ENCODE assay signal across 9 cellular contexts in the genomic region with DNA sequence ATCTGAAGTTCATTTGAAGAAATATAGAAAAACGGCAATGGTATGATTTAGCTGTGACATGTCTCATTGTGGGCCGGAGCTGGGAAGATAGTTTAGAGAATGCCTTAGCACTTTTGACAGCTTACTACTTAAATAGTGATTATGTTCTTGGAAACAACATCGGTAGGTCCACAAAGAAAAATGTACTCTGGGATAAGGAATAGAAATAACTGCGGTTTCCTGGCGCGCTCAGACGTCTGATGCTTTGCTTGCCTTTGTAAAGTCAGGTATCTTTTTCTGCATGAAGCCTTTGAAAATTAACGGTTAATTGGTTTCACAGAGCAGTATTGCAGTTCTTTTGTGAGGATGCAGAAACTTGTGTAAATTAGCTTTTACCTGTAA. TPM values are rescaled to one million over a fixed set of nuclear protein-coding genes. Genes with fewer than 3 reads are reported as not detected.
DNase-seq lines count a peak whose midpoint lies in the region; ATAC-seq, FAIRE-seq and TF ChIP-seq lines count a peak whose summit lies in the region.
"Had no signal": no experiment of that assay in that cellular context is flagged by ENCODE, and none has a peak within 500 bp of the region (broad histone marks: within the 10 kb centered on the region; RNA-seq: fewer than 3 reads in every experiment).

No MANE protein-coding gene starts in this region.

- H3K27ac Mint-ChIP-seq in activated T-helper 17 cell treated with anti-CD3 and anti-CD28 coated beads, Interleukin-2, amount 50 U/mL, for 72 hours = peak overlapping the region; percentile 65
- H3K27ac Mint-ChIP-seq in stimulated activated naive B cell treated with anti-CD40 and anti-IgM and Interleukin-4, amounts not matched to agents 10 μg/mL and 1 μg/mL and 100 μg/mL, for 72 hours = peak overlapping the region; percentile 93

- H3K4me1 Mint-ChIP-seq in activated T-helper 17 cell treated with anti-CD3 and anti-CD28 coated beads, Interleukin-2, amount 50 U/mL, for 72 hours = peaks cover 52% of the 10 kb centered on the region
- H3K4me1 Mint-ChIP-seq in stimulated activated naive B cell treated with anti-CD40 and anti-IgM and Interleukin-4, amounts not matched to agents 10 μg/mL and 1 μg/mL and 100 μg/mL, for 72 hours = peaks cover 55 to 77% of the 10 kb centered on the region in 2 donors

- no peaks in the 10 kb centered on the region for H3K9me3 ChIP-seq in iPS-18a (ENCODE audit: control insufficient read depth, low read depth, low read length)

- peak overlapping the region; percentile 77 for H3K4me3 ChIP-seq in iPS-18a (ENCODE audit: low read length)

- no peak overlapping the region for H3K27ac ChIP-seq in iPS-18a (ENCODE audit: low read length)

- DNase-seq in NCI-H1092 treated with DMSO at 0.1 percent for 48 hours (lab: John Stamatoyannopoulos, UW) = peak; percentile 41
- DNase-seq in NCI-H1092 (lab: John Stamatoyannopoulos, UW) = no peak
- no peak for DNase-seq in stimulated activated naive B cell treated with anti-CD40 and anti-IgM and Interleukin-4, amounts not matched to agents 10 μg/mL and 1 μg/mL and 100 μg/mL, for 72 hours
- DNase-seq in D721Med (ENCODE audit: insufficient read length, low spot score) = no peak
- no peak for DNase-seq in NCI-H2171 (lab: John Stamatoyannopoulos, UW)

- TF ChIP-seq POLR2A in GM18505 (IDR thresholded peaks at IDR 0.05; ENCODE audit: borderline replicate concordance, extremely low read depth, insufficient read depth, insufficient read length) = no peak

- no peaks in the 10 kb centered on the region for H3K36me3 ChIP-seq in iPS-18a (ENCODE audit: control insufficient read depth, low read depth, low read length)

- H3K27me3 ChIP-seq in iPS-18a (ENCODE audit: control insufficient read depth, insufficient read depth, low read length) = peaks cover 75% of the 10 kb centered on the region

- no peak for ATAC-seq in activated T-helper 17 cell treated with anti-CD3 and anti-CD28 coated beads, Interleukin-2, amount 50 U/mL, for 72 hours (replicated peaks)
- ATAC-seq in stimulated activated naive B cell treated with anti-CD40 and anti-IgM and Interleukin-4, amounts not matched to agents 10 μg/mL and 1 μg/mL and 100 μg/mL, for 72 hours (replicated peaks) = no peak
- ATAC-seq in GM18505 (IDR thresholded peaks at IDR 0.05; ENCODE audit: unreplicated experiment) = no peak

- peaks cover 23% of the 10 kb centered on the region for H3K36me3 Mint-ChIP-seq in activated T-helper 17 cell treated with anti-CD3 and anti-CD28 coated beads, Interleukin-2, amount 50 U/mL, for 72 hours (ENCODE audit: low read depth)
- H3K36me3 Mint-ChIP-seq in stimulated activated naive B cell treated with anti-CD40 and anti-IgM and Interleukin-4, amounts not matched to agents 10 μg/mL and 1 μg/mL and 100 μg/mL, for 72 hours = peaks cover 0 to 6% of the 10 kb centered on the region in 2 donors

- no peak for TF ChIP-seq CTCF in D721Med (IDR thresholded peaks at IDR 0.05; ENCODE audit: insufficient read depth, missing control alignments)

- H3K4me1 ChIP-seq in iPS-18a (ENCODE audit: control insufficient read depth, low read depth, low read length) = peaks cover 53% of the 10 kb centered on the region

- H3K9me3 Mint-ChIP-seq in activated T-helper 17 cell treated with anti-CD3 and anti-CD28 coated beads, Interleukin-2, amount 50 U/mL, for 72 hours = no peaks in the 10 kb centered on the region
- no peaks in the 10 kb centered on the region for H3K9me3 Mint-ChIP-seq in stimulated activated naive B cell treated with anti-CD40 and anti-IgM and Interleukin-4, amounts not matched to agents 10 μg/mL and 1 μg/mL and 100 μg/mL, for 72 hours

- H3K4me3 Mint-ChIP-seq in activated T-helper 17 cell treated with anti-CD3 and anti-CD28 coated beads, Interleukin-2, amount 50 U/mL, for 72 hours = peak overlapping the region; percentile 82
- H3K4me3 Mint-ChIP-seq in stimulated activated naive B cell treated with anti-CD40 and anti-IgM and Interleukin-4, amounts not matched to agents 10 μg/mL and 1 μg/mL and 100 μg/mL, for 72 hours = peak overlapping the region; percentile 84 to 86

- no peak for FAIRE-seq in D721Med (lab: Jason Lieb, UNC)
- FAIRE-seq: A204.1 had no signal

- peak overlapping the region; percentile 84 for H3K9ac ChIP-seq in iPS-18a (ENCODE audit: low read length)

- no peaks in the 10 kb centered on the region for H3K27me3 Mint-ChIP-seq in activated T-helper 17 cell treated with anti-CD3 and anti-CD28 coated beads, Interleukin-2, amount 50 U/mL, for 72 hours
- H3K27me3 Mint-ChIP-seq in stimulated activated naive B cell treated with anti-CD40 and anti-IgM and Interleukin-4, amounts not matched to agents 10 μg/mL and 1 μg/mL and 100 μg/mL, for 72 hours = no peaks in the 10 kb centered on the region

RNA-seq across cellular contexts. Expression of a gene that starts 1.4 kb away (rescaled TPM):
- total RNA-seq in activated T-helper 17 cell treated with anti-CD3 and anti-CD28 coated beads, Interleukin-2, amount 50 U/mL, for 72 hours = 100 to 1,000 TPM in 1 of 2 donors, 10 to 100 TPM in 1; 60.9 to 102 TPM
